In the genomic region with DNA sequence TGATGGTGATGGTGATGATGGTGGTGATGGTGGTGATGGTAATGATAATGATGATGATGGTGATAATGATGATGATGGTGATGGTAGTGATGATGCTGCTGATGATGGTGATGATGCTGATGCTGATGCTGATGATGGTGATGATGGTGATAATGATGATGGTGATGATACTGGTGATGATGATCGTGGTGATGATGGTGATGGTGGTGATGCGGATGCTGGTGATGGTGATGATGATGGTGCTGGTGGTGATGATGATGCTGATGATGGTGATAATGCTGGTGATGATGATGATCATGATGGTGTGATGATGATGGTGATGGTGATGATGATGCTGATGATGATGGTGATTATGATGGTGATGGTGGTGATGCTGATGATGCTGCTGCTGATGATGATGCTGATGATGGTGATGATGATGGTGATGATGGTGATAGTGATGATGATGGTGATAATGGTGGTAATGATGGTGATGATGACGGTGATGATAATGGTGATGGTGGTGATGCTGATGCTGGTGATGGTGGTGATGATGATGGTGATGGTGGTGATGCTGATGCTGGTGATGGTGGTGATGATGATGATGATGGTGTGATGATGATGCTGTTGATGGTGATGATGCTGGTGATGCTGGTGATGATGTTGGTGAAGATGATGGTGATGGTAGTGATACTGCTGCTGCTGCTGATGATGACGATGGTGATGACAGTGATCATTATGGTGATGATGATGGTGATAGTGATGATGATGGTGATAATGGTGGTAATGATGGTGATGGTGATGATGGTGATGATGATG, we compare ENCODE assay signal across 25 cellular contexts.
"Had no signal": no experiment of that assay in that cellular context is flagged by ENCODE, and none has a peak within 500 bp of the region (broad histone marks: within the 10 kb centered on the region; RNA-seq: fewer than 3 reads in every experiment).

No MANE protein-coding gene starts in this region.

- H3K27me3 ChIP-seq: adrenal gland had no signal

- H3K36me3 ChIP-seq: adrenal gland had no signal

- DNase-seq: activated CD4-positive, alpha-beta T cell treated with anti-CD3 and anti-CD28 coated beads for 48 hours; activated CD4-positive, alpha-beta T cell treated with anti-CD3 and anti-CD28 coated beads, Interleukin-2, amount 50 U/mL, for 4 hours; activated CD4-positive, CD25-positive, alpha-beta regulatory T cell treated with anti-CD3 and anti-CD28 coated beads, Interleukin-2, amount 50 U/mL, for 72 hours; activated CD8-positive, alpha-beta memory T cell treated with anti-CD3 and anti-CD28 coated beads, Interleukin-2, amount 50 U/mL, for 48 hours; activated CD8-positive, alpha-beta T cell treated with anti-CD3 and anti-CD28 coated beads, Interleukin-2, amount 10 ng/mL, durations not matched to agents 7 days and 5 days; activated naive CD4-positive, alpha-beta T cell treated with anti-CD3 and anti-CD28 coated beads, Interleukin-2, amount 50 U/mL, for 16 hours; activated naive CD8-positive, alpha-beta T cell treated with anti-CD3 and anti-CD28 coated beads, Interleukin-2, amount 10 ng/mL, durations not matched to agents 7 days and 5 days; activated T-cell treated with anti-CD3 and anti-CD28 coated beads, Interleukin-2, amount 50 U/mL, for 1 hour; anterior cingulate cortex; caudate nucleus; NCI-H1092; NCI-H1417; NCI-H1694; NCI-H2029 treated with DMSO at 0.1 percent for 48 hours; NCI-H345; NCI-H510A; NCI-H82; NK-92 treated with Interleukin-12 subunit alpha and Interleukin-12 subunit beta, amount 100 ng/mL, for 24 hours; OCI-M1; RPMI8226; T-helper 1 cell had no signal

- H3K4me3 ChIP-seq: adrenal gland, SK-N-MC had no signal

- ATAC-seq: activated CD8-positive, alpha-beta T cell treated with anti-CD3 and anti-CD28 coated beads, Interleukin-2, amount 10 ng/mL, durations not matched to agents 7 days and 5 days; Panc1; Right ventricle myocardium inferior had no signal
